2 cellular contexts compared by ENCODE assay signal in genomic region chr15:68241088-68241935, GRCh38.
TF ChIP-seq lines count a peak whose summit lies in the region.

No MANE protein-coding gene starts in this region.

TF ChIP-seq in IMR-90, 13 proteins besides CTCF, POLR2A, EP300 and RAD21:
- TF ChIP-seq MAFK (IDR thresholded peaks at IDR 0.05; ENCODE audit: low read depth, low read length): peak; percentile 80
- no peak for TF ChIP-seq SMC3 (IDR thresholded peaks at IDR 0.05; ENCODE audit: low read depth, low read length)

TF ChIP-seq in H1, 55 proteins besides CTCF, POLR2A, EP300 and RAD21:
- TF ChIP-seq E2F6 (IDR thresholded peaks at IDR 0.05) (no peak), YY1 (IDR thresholded peaks at IDR 0.05; ENCODE audit: low read depth, low read length) (no peak), ASH2L (IDR thresholded peaks at IDR 0.05; ENCODE audit: low read length) (no peak)
TF ChIP-seq in H1: peak in this region for 0.
